ENCODE assay signal across 9 cellular contexts in genomic region chr19:41264581-41265375, GRCh38. TPM values are rescaled to one million over a fixed set of nuclear protein-coding genes. Genes with fewer than 3 reads are reported as not detected.
DNase-seq lines count a peak whose midpoint lies in the region; ATAC-seq and TF ChIP-seq lines count a peak whose summit lies in the region.
"Had no signal": no experiment of that assay in that cellular context is flagged by ENCODE, and none has a peak within 500 bp of the region (broad histone marks: within the 10 kb centered on the region; RNA-seq: fewer than 3 reads in every experiment).

No MANE protein-coding gene starts in this region.

- no peaks in the 10 kb centered on the region for H3K9me3 ChIP-seq in heart right ventricle

- no peak for ATAC-seq in activated naive CD4-positive, alpha-beta T cell treated with anti-CD3 and anti-CD28 coated beads, Interleukin-2, amount 50 U/mL, for 72 hours
- ATAC-seq in heart right ventricle (peak in 2 of 8 donors; percentile 2 to 18), GM21529 (IDR thresholded peaks at IDR 0.05; ENCODE audit: unreplicated experiment) (no peak)

- TF ChIP-seq CTCF in heart right ventricle (IDR thresholded peaks at IDR 0.05) = peak in 1 of 9 donors; percentile 6

- H3K36me3 Mint-ChIP-seq in activated naive CD4-positive, alpha-beta T cell treated with anti-CD3 and anti-CD28 coated beads, Interleukin-2, amount 50 U/mL, for 72 hours = peaks cover 34 to 44% of the 10 kb centered on the region in 2 donors

- peak; percentile 27 for DNase-seq in CD1c-positive myeloid dendritic cell (ENCODE audit: extremely low spot score)
- peak; percentile 49 for DNase-seq in HCEC 1CT
- DNase-seq in RPMI8226 = peak; percentile 55
- peak in 1 of 2 donors; percentile 51 for DNase-seq in activated naive CD4-positive, alpha-beta T cell treated with anti-CD3 and anti-CD28 coated beads, Interleukin-2, amount 50 U/mL, for 72 hours (ENCODE audit: low spot score in 2 of 2)
- DNase-seq in heart right ventricle = peak; percentile 53 to 61
- DNase-seq in cortex of kidney (lab: John Stamatoyannopoulos, UW) = no peak

- H3K36me3 ChIP-seq in heart right ventricle = peaks cover 4 to 29% (median 21%) of the 10 kb centered on the region in 9 donors
- peaks cover 5% of the 10 kb centered on the region for H3K36me3 ChIP-seq in rectal smooth muscle tissue (ENCODE audit: control insufficient read depth, insufficient read depth, low read length)

- H3K27ac ChIP-seq in heart right ventricle (peak overlapping the region; percentile 90 to 100 (median 99)), rectal smooth muscle tissue (ENCODE audit: low read depth, low read length) (peak overlapping the region; percentile 97)

- peak overlapping the region; percentile 82 for H3K9ac ChIP-seq in rectal smooth muscle tissue (ENCODE audit: low read length)

- peak overlapping the region; percentile 100 for H3K27ac Mint-ChIP-seq in activated naive CD4-positive, alpha-beta T cell treated with anti-CD3 and anti-CD28 coated beads, Interleukin-2, amount 50 U/mL, for 72 hours

- H3K4me3 ChIP-seq in heart right ventricle (peak overlapping the region; percentile 45 to 99 (median 91)), rectal smooth muscle tissue (ENCODE audit: low read length) (peak overlapping the region; percentile 86)

- no peaks in the 10 kb centered on the region for H3K9me3 Mint-ChIP-seq in activated naive CD4-positive, alpha-beta T cell treated with anti-CD3 and anti-CD28 coated beads, Interleukin-2, amount 50 U/mL, for 72 hours

- WGBS in heart right ventricle, 2 donors = 1% methylated on average over 75 of the region's 75 CpGs

- peaks cover 15 to 38% (median 25%) of the 10 kb centered on the region in 9 donors for H3K4me1 ChIP-seq in heart right ventricle
- H3K4me1 ChIP-seq in rectal smooth muscle tissue (ENCODE audit: control insufficient read depth, insufficient read depth, low read length) = peaks cover 16% of the 10 kb centered on the region

- no peaks in the 10 kb centered on the region for H3K27me3 ChIP-seq in heart right ventricle
- no peaks in the 10 kb centered on the region for H3K27me3 ChIP-seq in rectal smooth muscle tissue (ENCODE audit: control insufficient read depth, insufficient read depth, low read length)

- intact Hi-C loops in heart right ventricle (cut with DNase I) = loop anchor here in 7 of 10 donors (1.0 to 10.0 kb wide), 10 partner anchors 33 to 600 kb away; partner anchors contain the start of genes B9D2 (in 1 of the 7) and TGFB1 (in 1 of the 7)

RNA-seq across cellular contexts. Expression of gene HNRNPUL1, which starts 0.6 kb away (rescaled TPM):
- total RNA-seq in activated naive CD4-positive, alpha-beta T cell treated with anti-CD3 and anti-CD28 coated beads, Interleukin-2, amount 50 U/mL, for 72 hours = 100 to 1,000 TPM; 286 to 496 TPM
- 100 to 1,000 TPM; 101 to 151 (median 108) TPM for total RNA-seq in heart right ventricle
- 10 to 100 TPM; 55.5 to 65.6 TPM for polyA plus RNA-seq in heart right ventricle

RNA-seq across cellular contexts. Expression of gene CCDC97, which starts 45.2 kb away (rescaled TPM):
- 10 to 100 TPM; 24.7 to 43.1 TPM for total RNA-seq in activated naive CD4-positive, alpha-beta T cell treated with anti-CD3 and anti-CD28 coated beads, Interleukin-2, amount 50 U/mL, for 72 hours
- total RNA-seq in heart right ventricle = 10 to 100 TPM; 12.6 to 19.2 (median 16.4) TPM
- 10 to 100 TPM; 11.3 to 11.5 TPM for polyA plus RNA-seq in heart right ventricle

RNA-seq across cellular contexts. Expression of gene AXL, which starts 45.8 kb away (rescaled TPM):
- total RNA-seq in activated naive CD4-positive, alpha-beta T cell treated with anti-CD3 and anti-CD28 coated beads, Interleukin-2, amount 50 U/mL, for 72 hours = under 1 TPM in 1 of 2 donors, not detected in 1; 0.74 TPM
- 10 to 100 TPM in 4 of 10 donors, 1 to 10 TPM in 6; 6.5 to 22.8 (median 9.8) TPM for total RNA-seq in heart right ventricle
- polyA plus RNA-seq in heart right ventricle = 10 to 100 TPM in 1 of 2 donors, 1 to 10 TPM in 1; 7.9 to 13.0 TPM
- total RNA-seq: T-helper 2 cell treated with Interferon-gamma antibody and Interleukin-4, amounts not matched to agents 100 ng/mL and 5 ng/mL, for 36 hours had no signal

Comparison
In these comparisons a context has a peak if more than half of its experiments do, and no peak if none do; other contexts are left out.
1. RNA of gene AXL, which starts 45.8 kb away (total RNA-seq): 6.5 to 22.8 TPM in heart right ventricle; 0.74 TPM in activated naive CD4-positive, alpha-beta T cell treated with anti-CD3 and anti-CD28 coated beads, Interleukin-2, amount 50 U/mL, for 72 hours; every median in the first group is over 4 times any median in the second.